In genomic region chr7:76515999-76516443, GRCh38 we compare ENCODE assay signal across 8 cellular contexts. TPM values are rescaled to one million over a fixed set of nuclear protein-coding genes. Genes with fewer than 3 reads are reported as not detected.
DNase-seq lines count a peak whose midpoint lies in the region; ATAC-seq lines count a peak whose summit lies in the region.

No MANE protein-coding gene starts in this region.

- no peaks in the 10 kb centered on the region for H3K79me1 ChIP-seq in neuronal stem cell (ENCODE audit: low read depth, low read length)

- DNase-seq in COLO829 (ENCODE audit: low spot score), result peak; percentile 61
- DNase-seq in activated naive CD4-positive, alpha-beta T cell treated with anti-CD3 and anti-CD28 coated beads, Interleukin-2, amount 50 U/mL, for 16 hours, result peak; percentile 46
- peak; percentile 57 for DNase-seq in left kidney (ENCODE audit: low read depth, low spot score)
- DNase-seq in neuronal stem cell (ENCODE audit: low spot score), result no peak
- DNase-seq in NCI-H2171 treated with DMSO at 0.1 percent for 48 hours (lab: John Stamatoyannopoulos, UW), result no peak
- DNase-seq in stimulated activated CD4-positive, alpha-beta T cell treated with anti-CD3 and anti-CD28 coated beads, Interleukin-4, amount 100 ng/mL, for 4 hours, result no peak

- no peak overlapping the region for H4K8ac ChIP-seq in neuronal stem cell (ENCODE audit: low read depth, low read length)

- H2AK5ac ChIP-seq in neuronal stem cell (ENCODE audit: low read depth, low read length), result no peak overlapping the region

- ATAC-seq in HG03442 (IDR thresholded peaks at IDR 0.05; ENCODE audit: unreplicated experiment), result peak; percentile 72
- ATAC-seq in HG02981 (IDR thresholded peaks at IDR 0.05; ENCODE audit: unreplicated experiment), result no peak

- no peak overlapping the region for H3K9ac ChIP-seq in neuronal stem cell (ENCODE audit: low read depth, low read length, poor library complexity)

- H2BK12ac ChIP-seq in neuronal stem cell (ENCODE audit: low read length), result no peak overlapping the region

- no peak overlapping the region for H3K4ac ChIP-seq in neuronal stem cell (ENCODE audit: low read length)

- H2BK15ac ChIP-seq in neuronal stem cell (ENCODE audit: low read length), result no peak overlapping the region

- no peaks in the 10 kb centered on the region for H3K36me3 ChIP-seq in neuronal stem cell (replicated peaks in 1 of 2; ENCODE audit: control insufficient read depth in 2 of 2, insufficient read depth in 2 of 2, low read length in 2 of 2)

- H4K91ac ChIP-seq in neuronal stem cell (ENCODE audit: low read depth, low read length, poor library complexity), result no peak overlapping the region

- H3K4me1 ChIP-seq in neuronal stem cell (ENCODE audit: control insufficient read depth in 2 of 2, insufficient read depth in 1 of 2, low read depth in 1 of 2, low read length in 2 of 2), result peaks cover 2 to 9% of the 10 kb centered on the region in 2 donors

- no peak overlapping the region for H3K4me2 ChIP-seq in neuronal stem cell (ENCODE audit: insufficient read depth, low read length, poor library complexity, severe bottlenecking)

- no peak overlapping the region for H3K23ac ChIP-seq in neuronal stem cell (ENCODE audit: low read depth, low read length, poor library complexity)

- H2BK120ac ChIP-seq in neuronal stem cell (ENCODE audit: low read depth, low read length), result no peak overlapping the region

- H3K27me3 ChIP-seq in neuronal stem cell (ENCODE audit: control insufficient read depth in 3 of 3, insufficient read depth in 3 of 3, low read depth in 1 of 3, low read length in 3 of 3), result no peaks in the 10 kb centered on the region

- H3K14ac ChIP-seq in neuronal stem cell (ENCODE audit: low read length), result no peak overlapping the region

- no peak overlapping the region for H2AFZ ChIP-seq in neuronal stem cell (ENCODE audit: low read length)

- H2BK5ac ChIP-seq in neuronal stem cell (ENCODE audit: low read length), result no peak overlapping the region

- WGBS in neuronal stem cell (ENCODE audit: extremely low coverage in 2 of 2, insufficient read length in 2 of 2, insufficient replicate concordance in 1 of 2), 2 donors, result no CpG with 5 or more reads among the region's 32 CpGs

- H3K27ac ChIP-seq in neuronal stem cell (replicated peaks; ENCODE audit: low read length), result no peak overlapping the region

- H3K18ac ChIP-seq in neuronal stem cell (ENCODE audit: low read length), result no peak overlapping the region

- H3K9me3 ChIP-seq in neuronal stem cell (replicated peaks in 1 of 2; ENCODE audit: control insufficient read depth in 2 of 2, insufficient read depth in 1 of 2, low read depth in 1 of 2, low read length in 2 of 2), result no peaks in the 10 kb centered on the region

- H3K4me3 ChIP-seq in neuronal stem cell (ENCODE audit: low read length in 2 of 2), result no peak overlapping the region

RNA-seq across cellular contexts. Expression of gene UPK3B, which starts 5.7 kb away (rescaled TPM):
- 0.26 TPM for polyA plus RNA-seq in neuronal stem cell (2013, experiment 1 of 2)
- 0.17 TPM for polyA plus RNA-seq in neuronal stem cell (2013, experiment 2 of 2)

RNA-seq across cellular contexts. Expression of gene SPDYE16, which starts 27.1 kb away (rescaled TPM):
- polyA plus RNA-seq in neuronal stem cell (2013, experiment 1 of 2), result 0.01 TPM
- polyA plus RNA-seq in neuronal stem cell (2013, experiment 2 of 2), result 0.03 TPM

RNA-seq across cellular contexts. Expression of gene DTX2, which starts 54.5 kb away (rescaled TPM):
- 12.1 TPM for polyA plus RNA-seq in neuronal stem cell (2013, experiment 1 of 2)
- 12.0 TPM for polyA plus RNA-seq in neuronal stem cell (2013, experiment 2 of 2)

Comparison
In these comparisons a context has a peak if more than half of its experiments do, and no peak if none do; other contexts are left out.
1. DNase-seq: peak in COLO829 (single experiment), activated naive CD4-positive, alpha-beta T cell treated with anti-CD3 and anti-CD28 coated beads, Interleukin-2, amount 50 U/mL, for 16 hours (single experiment) and left kidney (single experiment); none in neuronal stem cell (single experiment), NCI-H2171 treated with DMSO at 0.1 percent for 48 hours (single experiment) and stimulated activated CD4-positive, alpha-beta T cell treated with anti-CD3 and anti-CD28 coated beads, Interleukin-4, amount 100 ng/mL, for 4 hours (0 of 2).